22 cellular contexts compared by ENCODE assay signal in the genomic region with DNA sequence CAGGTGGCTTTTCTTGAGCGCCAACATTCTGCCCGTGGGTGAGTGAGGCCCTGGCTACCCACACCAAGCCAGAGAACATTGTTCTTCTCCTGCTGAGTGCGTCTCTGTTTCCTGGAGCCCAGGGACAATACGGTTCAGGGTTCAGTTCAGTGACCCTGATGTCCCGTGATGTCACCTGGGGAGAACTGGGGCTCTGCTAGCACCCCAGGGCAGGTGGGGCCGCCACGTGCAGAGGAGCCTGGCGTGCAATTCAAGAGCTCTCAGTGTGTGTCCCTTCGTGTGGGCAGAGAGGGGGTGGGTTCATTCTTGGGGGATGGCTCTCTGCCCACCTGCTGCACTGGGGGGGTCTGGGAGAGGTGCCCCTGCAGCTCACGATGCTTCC.
"Had no signal": no experiment of that assay in that cellular context is flagged by ENCODE, and none has a peak within 500 bp of the region (broad histone marks: within the 10 kb centered on the region; RNA-seq: fewer than 3 reads in every experiment).

No MANE protein-coding gene starts in this region.

- DNase-seq: activated CD4-positive, alpha-beta T cell treated with anti-CD3 and anti-CD28 coated beads for 1 hour; activated CD4-positive, alpha-beta T cell treated with anti-CD3 and anti-CD28 coated beads, Interleukin-2, amount 50 U/mL, for 1 hour; dorsolateral prefrontal cortex; effector memory CD4-positive, alpha-beta T cell; kidney; lower lobe of right lung; natural killer cell; sigmoid colon; stimulated activated naive B cell treated with anti-CD40 and anti-IgM and Interleukin-4, amounts not matched to agents 10 μg/mL and 1 μg/mL and 100 μg/mL, for 72 hours; stomach; T-helper 2 cell; tibial artery; upper lobe of right lung had no signal

- H3K4me2 ChIP-seq: hepatocyte, smooth muscle cell had no signal

- H3K27me3 Mint-ChIP-seq: activated CD8-positive, alpha-beta T cell treated with anti-CD3 and anti-CD28 coated beads for 36 hours had no signal

- ATAC-seq: gastroesophageal sphincter, lower lobe of right lung, natural killer cell, upper lobe of right lung had no signal

- H3K27ac Mint-ChIP-seq: activated CD8-positive, alpha-beta T cell treated with anti-CD3 and anti-CD28 coated beads for 36 hours; activated naive CD4-positive, alpha-beta T cell treated with anti-CD3 and anti-CD28 coated beads, Interleukin-2, amount 50 U/mL, for 72 hours; activated T-helper 2 cell treated with anti-CD3 and anti-CD28 coated beads, Interferon-gamma antibody, Interleukin-2, Interleukin-4, amounts not matched to agents 10 μg/mL and 5 μg/mL and 100 μg/mL, durations not matched to agents 14 hours and 24 hours and 36 hours; natural killer cell; stimulated activated naive B cell treated with anti-CD40 and anti-IgM and Interleukin-4, amounts not matched to agents 10 μg/mL and 1 μg/mL and 100 μg/mL, for 72 hours; WTC11 had no signal

- H3K4me1 Mint-ChIP-seq: stimulated activated naive B cell treated with anti-CD40 and anti-IgM and Interleukin-4, amounts not matched to agents 10 μg/mL and 1 μg/mL and 100 μg/mL, for 72 hours; WTC11 had no signal

- H2AFZ ChIP-seq: hepatocyte had no signal

- H3K9me3 ChIP-seq: upper lobe of right lung had no signal

- H3K36me3 Mint-ChIP-seq: natural killer cell, WTC11 had no signal

- H3K79me2 ChIP-seq: hepatocyte had no signal

- H3K27ac ChIP-seq: cardiac muscle cell, coronary artery, dorsolateral prefrontal cortex, gastroesophageal sphincter, hepatocyte, lower lobe of right lung, sigmoid colon, stomach, tibial artery, upper lobe of right lung had no signal

- H3K9me3 Mint-ChIP-seq: natural killer cell had no signal

- H3K4me3 Mint-ChIP-seq: activated CD8-positive, alpha-beta T cell treated with anti-CD3 and anti-CD28 coated beads for 36 hours; natural killer cell; stimulated activated naive B cell treated with anti-CD40 and anti-IgM and Interleukin-4, amounts not matched to agents 10 μg/mL and 1 μg/mL and 100 μg/mL, for 72 hours; WTC11 had no signal

- H3K36me3 ChIP-seq: cardiac muscle cell, gastroesophageal sphincter, lower lobe of right lung, sigmoid colon, stomach, tibial artery, upper lobe of right lung had no signal

- H3K4me1 ChIP-seq: gastroesophageal sphincter, lower lobe of right lung, sigmoid colon, stomach, tibial artery, upper lobe of right lung had no signal

- H3K4me3 ChIP-seq: cardiac muscle cell, coronary artery, dorsolateral prefrontal cortex, gastroesophageal sphincter, hepatocyte, lower lobe of right lung, sigmoid colon, smooth muscle cell, stomach, tibial artery, upper lobe of right lung had no signal
